8 cellular contexts compared by ENCODE assay signal in the genomic region with DNA sequence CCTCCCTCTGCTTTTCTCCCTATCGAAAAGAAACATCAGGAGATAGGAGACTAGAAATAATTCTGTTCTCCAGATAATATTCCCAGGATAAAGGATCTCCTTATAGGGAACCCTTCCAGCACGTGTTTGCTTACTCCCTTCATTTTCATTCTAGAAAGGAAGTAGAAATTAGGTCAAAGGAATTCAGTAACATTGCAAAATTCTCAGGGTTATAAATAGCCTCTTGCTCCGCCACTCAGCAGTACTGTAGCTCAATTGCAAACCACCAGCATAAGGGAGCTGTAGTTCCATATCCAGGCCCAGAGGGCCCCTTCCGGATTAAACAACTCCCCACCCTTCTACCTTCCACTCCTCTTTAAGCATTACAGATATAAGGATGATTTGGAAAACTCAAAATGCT. TPM values are rescaled to one million over a fixed set of nuclear protein-coding genes. Genes with fewer than 3 reads are reported as not detected.
DNase-seq lines count a peak whose midpoint lies in the region; ATAC-seq and TF ChIP-seq lines count a peak whose summit lies in the region.

No MANE protein-coding gene starts in this region.

- no peak for TF ChIP-seq POLR2A in erythroblast (IDR thresholded peaks at IDR 0.05; ENCODE audit: low read length)

- peak; percentile 15 for DNase-seq in Daoy (ENCODE audit: low read depth)
- peak; percentile 86 for DNase-seq in fibroblast of gingiva (ENCODE audit: low read depth)
- DNase-seq in pons (ENCODE audit: low spot score), result peak; percentile 53
- DNase-seq in erythroblast (lab: John Stamatoyannopoulos, UW), result no peak

- peak; percentile 73 for ATAC-seq in SK-N-SH treated with all-trans-retinoic acid at 6 μM for 48 hours
- ATAC-seq in HG02870 (IDR thresholded peaks at IDR 0.05; ENCODE audit: unreplicated experiment), result no peak
- no peak for ATAC-seq in HG03354 (IDR thresholded peaks at IDR 0.05; ENCODE audit: poor library complexity, severe bottlenecking, unreplicated experiment)
- ATAC-seq in HG02763 (IDR thresholded peaks at IDR 0.05; ENCODE audit: unreplicated experiment), result no peak

TF ChIP-seq in SK-N-SH treated with all-trans-retinoic acid at 6 μM for 48 hours, 23 proteins besides CTCF, POLR2A, EP300 and RAD21:
- TF ChIP-seq ZFP3 (CRISPR knock-in tag; IDR thresholded peaks at IDR 0.05) (no peak), RARB (CRISPR knock-in tag; IDR thresholded peaks at IDR 0.05) (no peak), ARNTL (CRISPR knock-in tag; IDR thresholded peaks at IDR 0.05; ENCODE audit: borderline replicate concordance, low read depth) (no peak), TOX (CRISPR knock-in tag; IDR thresholded peaks at IDR 0.05; ENCODE audit: borderline replicate concordance) (no peak), GLIS3 (CRISPR knock-in tag; IDR thresholded peaks at IDR 0.05) (no peak), TCF4 (CRISPR knock-in tag; IDR thresholded peaks at IDR 0.05; ENCODE audit: borderline replicate concordance) (no peak), ZNF70 (CRISPR knock-in tag; IDR thresholded peaks at IDR 0.05) (no peak), ZNF8 (CRISPR knock-in tag; IDR thresholded peaks at IDR 0.05) (no peak), CSDC2 (CRISPR knock-in tag; IDR thresholded peaks at IDR 0.05) (no peak), SNAI2 (CRISPR knock-in tag; IDR thresholded peaks at IDR 0.05) (no peak), ZC3H10 (CRISPR knock-in tag; IDR thresholded peaks at IDR 0.05) (no peak), PPARA (CRISPR knock-in tag; IDR thresholded peaks at IDR 0.05; ENCODE audit: borderline replicate concordance) (no peak)
- TF ChIP-seq, protein P1, sequence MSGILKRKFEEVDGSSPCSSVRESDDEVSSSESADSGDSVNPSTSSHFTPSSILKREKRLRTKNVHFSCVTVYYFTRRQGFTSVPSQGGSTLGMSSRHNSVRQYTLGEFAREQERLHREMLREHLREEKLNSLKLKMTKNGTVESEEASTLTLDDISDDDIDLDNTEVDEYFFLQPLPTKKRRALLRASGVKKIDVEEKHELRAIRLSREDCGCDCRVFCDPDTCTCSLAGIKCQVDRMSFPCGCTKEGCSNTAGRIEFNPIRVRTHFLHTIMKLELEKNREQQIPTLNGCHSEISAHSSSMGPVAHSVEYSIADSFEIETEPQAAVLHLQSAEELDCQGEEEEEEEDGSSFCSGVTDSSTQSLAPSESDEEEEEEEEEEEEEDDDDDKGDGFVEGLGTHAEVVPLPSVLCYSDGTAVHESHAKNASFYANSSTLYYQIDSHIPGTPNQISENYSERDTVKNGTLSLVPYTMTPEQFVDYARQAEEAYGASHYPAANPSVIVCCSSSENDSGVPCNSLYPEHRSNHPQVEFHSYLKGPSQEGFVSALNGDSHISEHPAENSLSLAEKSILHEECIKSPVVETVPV (CRISPR knock-in tag; IDR thresholded peaks at IDR 0.05), result no peak
- TF ChIP-seq, protein P2, sequence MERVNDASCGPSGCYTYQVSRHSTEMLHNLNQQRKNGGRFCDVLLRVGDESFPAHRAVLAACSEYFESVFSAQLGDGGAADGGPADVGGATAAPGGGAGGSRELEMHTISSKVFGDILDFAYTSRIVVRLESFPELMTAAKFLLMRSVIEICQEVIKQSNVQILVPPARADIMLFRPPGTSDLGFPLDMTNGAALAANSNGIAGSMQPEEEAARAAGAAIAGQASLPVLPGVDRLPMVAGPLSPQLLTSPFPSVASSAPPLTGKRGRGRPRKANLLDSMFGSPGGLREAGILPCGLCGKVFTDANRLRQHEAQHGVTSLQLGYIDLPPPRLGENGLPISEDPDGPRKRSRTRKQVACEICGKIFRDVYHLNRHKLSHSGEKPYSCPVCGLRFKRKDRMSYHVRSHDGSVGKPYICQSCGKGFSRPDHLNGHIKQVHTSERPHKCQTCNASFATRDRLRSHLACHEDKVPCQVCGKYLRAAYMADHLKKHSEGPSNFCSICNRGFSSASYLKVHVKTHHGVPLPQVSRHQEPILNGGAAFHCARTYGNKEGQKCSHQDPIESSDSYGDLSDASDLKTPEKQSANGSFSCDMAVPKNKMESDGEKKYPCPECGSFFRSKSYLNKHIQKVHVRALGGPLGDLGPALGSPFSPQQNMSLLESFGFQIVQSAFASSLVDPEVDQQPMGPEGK (CRISPR knock-in tag; IDR thresholded peaks at IDR 0.05; ENCODE audit: borderline replicate concordance), result no peak
- TF ChIP-seq, protein P3, sequence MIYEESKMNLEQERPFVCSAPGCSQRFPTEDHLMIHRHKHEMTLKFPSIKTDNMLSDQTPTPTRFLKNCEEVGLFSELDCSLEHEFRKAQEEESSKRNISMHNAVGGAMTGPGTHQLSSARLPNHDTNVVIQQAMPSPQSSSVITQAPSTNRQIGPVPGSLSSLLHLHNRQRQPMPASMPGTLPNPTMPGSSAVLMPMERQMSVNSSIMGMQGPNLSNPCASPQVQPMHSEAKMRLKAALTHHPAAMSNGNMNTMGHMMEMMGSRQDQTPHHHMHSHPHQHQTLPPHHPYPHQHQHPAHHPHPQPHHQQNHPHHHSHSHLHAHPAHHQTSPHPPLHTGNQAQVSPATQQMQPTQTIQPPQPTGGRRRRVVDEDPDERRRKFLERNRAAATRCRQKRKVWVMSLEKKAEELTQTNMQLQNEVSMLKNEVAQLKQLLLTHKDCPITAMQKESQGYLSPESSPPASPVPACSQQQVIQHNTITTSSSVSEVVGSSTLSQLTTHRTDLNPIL (CRISPR knock-in tag; IDR thresholded peaks at IDR 0.05; ENCODE audit: low read depth), result no peak
TF ChIP-seq in SK-N-SH treated with all-trans-retinoic acid at 6 μM for 48 hours: peak in this region for 0.

RNA-seq across cellular contexts. Expression of a gene that starts 6.2 kb away (rescaled TPM):
- 13.4 and 24.5 TPM in 2 replicates for total RNA-seq in Daoy (2014; rRNA removed; shearing (Covaris generic))

Comparison
In these comparisons a context has a peak if more than half of its experiments do, and no peak if none do; other contexts are left out.
1. DNase-seq: peak in Daoy (single experiment), fibroblast of gingiva (single experiment) and pons (single experiment); none in erythroblast (0 of 2).